ENCODE assay signal across 12 cellular contexts in genomic region chr22:30265131-30265720, GRCh38. TPM values are rescaled to one million over a fixed set of nuclear protein-coding genes. Genes with fewer than 3 reads are reported as not detected.
DNase-seq lines count a peak whose midpoint lies in the region; ATAC-seq, FAIRE-seq and TF ChIP-seq lines count a peak whose summit lies in the region.
"Had no signal": no experiment of that assay in that cellular context is flagged by ENCODE, and none has a peak within 500 bp of the region (broad histone marks: within the 10 kb centered on the region; RNA-seq: fewer than 3 reads in every experiment).

No MANE protein-coding gene starts in this region.

- H3K27me3 Mint-ChIP-seq in activated naive CD4-positive, alpha-beta T cell treated with anti-CD3 and anti-CD28 coated beads, Interleukin-2, amount 50 U/mL, for 24 hours, result no peaks in the 10 kb centered on the region
- H3K27me3 Mint-ChIP-seq in T-cell, result no peaks in the 10 kb centered on the region

- H3K27ac Mint-ChIP-seq in activated naive CD4-positive, alpha-beta T cell treated with anti-CD3 and anti-CD28 coated beads, Interleukin-2, amount 50 U/mL, for 24 hours, result peak overlapping the region; percentile 100
- H3K27ac Mint-ChIP-seq in T-cell, result peak overlapping the region; percentile 94 to 96
- H3K27ac Mint-ChIP-seq: progenitor cell of endocrine pancreas had no signal

- CTCF ChIA-PET in T-cell (lab: Charles Lee), result interaction anchor here in 1 of 2 donors (0.7 to 1.4 kb wide), 3 partner anchors 15 to 23 kb away, joined by 3 to 4 read pairs (median 4); no protein-coding TSS in a partner anchor

- no peak for TF ChIP-seq CTCF in kidney (IDR thresholded peaks at IDR 0.05; ENCODE audit: borderline replicate concordance, extremely low read depth, insufficient read depth)
- TF ChIP-seq CTCF in upper lobe of right lung (IDR thresholded peaks at IDR 0.05), result no peak
- no peak for TF ChIP-seq CTCF in WERI-Rb-1 (IDR thresholded peaks at IDR 0.05; ENCODE audit: low read depth, low read length)

- peaks cover 35% of the 10 kb centered on the region for H3K4me1 Mint-ChIP-seq in activated naive CD4-positive, alpha-beta T cell treated with anti-CD3 and anti-CD28 coated beads, Interleukin-2, amount 50 U/mL, for 24 hours
- H3K4me1 Mint-ChIP-seq in T-cell, result peaks cover 49 to 57% (median 53%) of the 10 kb centered on the region in 3 donors

- H3K4me1 ChIP-seq in kidney (ENCODE audit: control insufficient read depth in 1 of 2, insufficient read depth in 1 of 2, low read depth in 1 of 2, low read length in 2 of 2) (peaks cover 0 to 4% of the 10 kb centered on the region in 2 donors), upper lobe of right lung (peaks cover 3% of the 10 kb centered on the region)

- DNase-seq in activated naive CD4-positive, alpha-beta T cell (lab: John Stamatoyannopoulos, UW), result no peak
- DNase-seq in T-cell (no peak), kidney (peak; percentile 66), upper lobe of right lung (no peak), WERI-Rb-1 (no peak), AG08395 (ENCODE audit: low spot score) (no peak)
- DNase-seq: NCI-H2081 had no signal

- POLR2A ChIA-PET in T-cell (lab: Charles Lee), result no interaction called here

- H3K36me3 Mint-ChIP-seq in activated naive CD4-positive, alpha-beta T cell treated with anti-CD3 and anti-CD28 coated beads, Interleukin-2, amount 50 U/mL, for 24 hours, result peaks cover 2% of the 10 kb centered on the region
- no peaks in the 10 kb centered on the region for H3K36me3 Mint-ChIP-seq in T-cell

- H3K4me3 Mint-ChIP-seq in activated naive CD4-positive, alpha-beta T cell treated with anti-CD3 and anti-CD28 coated beads, Interleukin-2, amount 50 U/mL, for 24 hours, result peak overlapping the region; percentile 92
- peak overlapping the region; percentile 86 to 91 (median 87) for H3K4me3 Mint-ChIP-seq in T-cell

- H3K9me3 Mint-ChIP-seq in activated naive CD4-positive, alpha-beta T cell treated with anti-CD3 and anti-CD28 coated beads, Interleukin-2, amount 50 U/mL, for 24 hours, result no peaks in the 10 kb centered on the region
- H3K9me3 Mint-ChIP-seq in T-cell, result no peaks in the 10 kb centered on the region

- no peak overlapping the region for H3K9ac ChIP-seq in kidney (ENCODE audit: low read length in 2 of 2)

- H3K36me3 ChIP-seq in kidney (ENCODE audit: control insufficient read depth in 1 of 2, insufficient read depth in 2 of 2, low read length in 2 of 2), result no peaks in the 10 kb centered on the region
- H3K36me3 ChIP-seq in upper lobe of right lung, result no peaks in the 10 kb centered on the region
- H3K36me3 ChIP-seq in WERI-Rb-1, result no peaks in the 10 kb centered on the region

- peak overlapping the region in 1 of 2 donors; percentile 70 for H3K27ac ChIP-seq in kidney (ENCODE audit: low read depth in 2 of 2, low read length in 2 of 2)
- peak overlapping the region; percentile 72 for H3K27ac ChIP-seq in upper lobe of right lung
- H3K27ac ChIP-seq in WERI-Rb-1, result no peak overlapping the region
- H3K27ac ChIP-seq: SK-N-MC had no signal

- no peak for ATAC-seq in T-cell (replicated peaks in 1 of 4)
- ATAC-seq in upper lobe of right lung, result no peak
- no peak for ATAC-seq in GM19467 (IDR thresholded peaks at IDR 0.05; ENCODE audit: unreplicated experiment)

- intact Hi-C loops in kidney (cut with DNase I) (loop anchor here (5.0 kb wide), 1 partner anchor 122 kb away; the partner anchor contains the start of gene RNF215), upper lobe of right lung (cut with DNase I) (no loop called here)

- no peak for FAIRE-seq in kidney (lab: Jason Lieb, UNC)

- H3K9me3 ChIP-seq in kidney (ENCODE audit: control insufficient read depth in 1 of 2, low read length in 2 of 2), result no peaks in the 10 kb centered on the region
- no peaks in the 10 kb centered on the region for H3K9me3 ChIP-seq in upper lobe of right lung
- no peaks in the 10 kb centered on the region for H3K9me3 ChIP-seq in WERI-Rb-1 (ENCODE audit: severe bottlenecking)

- H3K4me3 ChIP-seq in kidney (ENCODE audit: low read length in 2 of 2), result no peak overlapping the region
- H3K4me3 ChIP-seq in upper lobe of right lung, result no peak overlapping the region
- no peak overlapping the region for H3K4me3 ChIP-seq in WERI-Rb-1 (ENCODE audit: low read depth, low read length)
- H3K4me3 ChIP-seq: SK-N-MC had no signal

- H3K27me3 ChIP-seq in upper lobe of right lung, result no peaks in the 10 kb centered on the region
- H3K27me3 ChIP-seq in WERI-Rb-1 (ENCODE audit: insufficient read depth, low read depth, severe bottlenecking), result no peaks in the 10 kb centered on the region

RNA-seq across cellular contexts. Expression of gene OSM, which starts 1.4 kb away (rescaled TPM):
- total RNA-seq in T-cell (10 to 100 TPM in 2 of 5 donors, 1 to 10 TPM in 3; 5.9 to 16.5 (median 7.4) TPM), kidney (1.2 TPM), upper lobe of right lung (1.6 TPM)
- polyA plus RNA-seq in kidney (ENCODE audit: insufficient read depth, low read depth, low replicate concordance), result 0.56 TPM
- total RNA-seq: LHCN-M2, progenitor cell of endocrine pancreas had no signal

RNA-seq across cellular contexts. Expression of gene LIF, which starts 18.7 kb away (rescaled TPM):
- total RNA-seq in T-cell (1 to 10 TPM in 3 of 5 donors, under 1 TPM in 2; 0.26 to 3.3 (median 1.4) TPM), kidney (10.7 TPM), upper lobe of right lung (6.9 TPM)
- polyA plus RNA-seq in kidney (ENCODE audit: insufficient read depth, low read depth, low replicate concordance), result 0.67 TPM

RNA-seq across cellular contexts. Expression of gene CASTOR1, which starts 24.1 kb away (rescaled TPM):
- 10 to 100 TPM; 12.8 to 21.9 (median 16.1) TPM for total RNA-seq in T-cell
- total RNA-seq in kidney, result 16.5 TPM
- 71.7 TPM for polyA plus RNA-seq in kidney (ENCODE audit: insufficient read depth, low read depth, low replicate concordance)
- 15.9 TPM for total RNA-seq in upper lobe of right lung
